ENCODE assay signal across 39 cellular contexts in the genomic region with DNA sequence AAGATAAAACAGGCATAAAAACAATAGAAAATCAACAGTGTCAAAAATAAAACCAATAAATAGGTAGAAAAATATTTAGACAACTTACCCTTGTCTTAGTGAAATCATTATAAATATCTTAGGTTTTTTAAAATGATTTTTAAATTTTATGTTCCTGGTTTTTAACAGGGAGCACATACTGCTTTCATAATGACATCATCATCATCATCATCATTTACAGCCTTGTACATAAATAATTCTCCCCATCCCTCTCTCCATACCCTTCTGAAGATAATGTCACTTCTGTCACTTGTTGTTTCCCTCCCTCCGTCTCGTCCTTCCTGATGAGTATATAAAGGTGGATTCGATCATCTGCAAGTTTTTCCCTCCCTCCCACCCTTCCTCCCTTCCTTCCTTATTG. TPM values are rescaled to one million over a fixed set of nuclear protein-coding genes. Genes with fewer than 3 reads are reported as not detected.
"Had no signal": no experiment of that assay in that cellular context is flagged by ENCODE, and none has a peak within 500 bp of the region (broad histone marks: within the 10 kb centered on the region; RNA-seq: fewer than 3 reads in every experiment).

No MANE protein-coding gene starts in this region.

- DNase-seq: Karpas-422, Kasumi-1, MG63, MM.1S, MV-4-11, NCI-H1048, NCI-H1092, NCI-H1092 treated with DMSO at 0.1 percent for 48 hours, NCI-H1105, NCI-H1105 treated with DMSO at 0.1 percent for 48 hours, NCI-H1417, NCI-H1417 treated with DMSO at 0.1 percent for 48 hours, NCI-H1436, NCI-H1436 treated with DMSO at 0.1 percent for 48 hours, NCI-H146, NCI-H1694, NCI-H1694 treated with DMSO at 0.1 percent for 48 hours, NCI-H187, NCI-H187 treated with DMSO at 0.1 percent for 48 hours, NCI-H1930, NCI-H2029, NCI-H2029 treated with DMSO at 0.1 percent for 48 hours, NCI-H2081, NCI-H2081 treated with DMSO at 0.1 percent for 48 hours, NCI-H2107, NCI-H2171, NCI-H2171 treated with DMSO at 0.1 percent for 48 hours, NCI-H2227 treated with DMSO at 0.1 percent for 48 hours, NCI-H226, NCI-H345, NCI-H446, NCI-H446 treated with DMSO at 0.1 percent for 48 hours, NCI-H510A, NCI-H510A treated with DMSO at 0.1 percent for 48 hours, NCI-H524 had no signal

- H3K36me3 ChIP-seq: MG63 had no signal

- H3K4me3 ChIP-seq: MG63 had no signal

- H3K9me3 ChIP-seq: MG63 had no signal

- H3K27me3 ChIP-seq: MG63 had no signal

RNA-seq across cellular contexts. Expression of gene CDH9, which starts 56.6 kb away (rescaled TPM):
- total RNA-seq: LHCN-M2, M059J, MCF 10A, NCI-H460 had no signal
